8 cellular contexts compared by ENCODE assay signal in the genomic region with DNA sequence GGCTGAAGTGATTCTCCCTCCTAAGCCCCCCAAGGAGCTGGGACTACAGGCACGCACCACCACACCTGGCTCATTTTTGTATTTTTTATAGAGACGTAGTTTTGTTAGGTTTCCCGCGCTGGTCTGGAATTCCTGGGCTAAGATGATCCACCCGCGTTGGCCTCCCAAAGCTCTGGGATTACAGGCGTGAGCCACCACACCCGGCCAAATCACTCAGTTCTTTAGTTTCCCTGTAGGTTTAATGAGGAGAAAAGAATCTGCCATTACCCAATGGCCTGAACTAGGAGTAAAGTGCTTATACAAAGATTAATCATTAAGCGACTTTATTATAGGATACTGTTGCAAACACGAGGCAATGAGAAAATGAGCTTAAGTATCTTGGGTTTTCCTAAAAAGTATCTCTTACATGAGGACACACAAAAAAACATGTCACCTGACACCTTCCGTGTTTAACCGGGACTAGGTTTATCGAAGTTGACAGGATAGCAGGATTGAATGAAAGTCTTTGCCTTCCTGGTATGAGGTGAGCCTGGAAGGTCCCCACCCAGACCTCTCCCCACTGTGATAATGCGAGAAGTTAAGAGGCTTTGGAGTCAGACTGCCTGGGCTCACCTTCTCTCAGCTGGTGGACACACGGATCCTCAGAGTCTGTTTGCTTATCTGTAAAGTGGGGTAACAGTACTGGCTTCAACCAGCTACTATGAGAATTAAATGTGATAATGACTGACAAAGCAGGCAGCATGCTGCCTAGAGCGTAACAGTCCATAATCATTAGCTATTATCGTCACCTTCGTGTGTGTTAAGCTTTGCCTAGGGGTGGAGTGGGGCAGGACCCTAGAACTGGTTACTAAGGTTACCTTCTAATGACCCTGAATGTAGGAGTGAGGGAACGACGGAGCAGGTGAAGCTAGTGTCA.
DNase-seq lines count a peak whose midpoint lies in the region; ATAC-seq, FAIRE-seq and TF ChIP-seq lines count a peak whose summit lies in the region.

No MANE protein-coding gene starts in this region.

- H3K27me3 Mint-ChIP-seq in activated CD8-positive, alpha-beta memory T cell treated with anti-CD3 and anti-CD28 coated beads, Interleukin-2, amount 10 ng/mL, durations not matched to agents 7 days and 5 days = no peaks in the 10 kb centered on the region
- H3K27me3 Mint-ChIP-seq in astrocyte (ENCODE audit: low read depth, unreplicated experiment) = peaks cover 8% of the 10 kb centered on the region

- H3K4me2 ChIP-seq in astrocyte (ENCODE audit: low read length) (peak overlapping the region; percentile 96), neuronal stem cell (ENCODE audit: insufficient read depth, low read length, poor library complexity, severe bottlenecking) (no peak overlapping the region)

- no peak overlapping the region for H2AK5ac ChIP-seq in neuronal stem cell (ENCODE audit: low read depth, low read length)

- H2BK5ac ChIP-seq in neuronal stem cell (ENCODE audit: low read length) = no peak overlapping the region

- no peak overlapping the region for H3K4ac ChIP-seq in neuronal stem cell (ENCODE audit: low read length)

- no peak for ATAC-seq in activated CD8-positive, alpha-beta memory T cell treated with anti-CD3 and anti-CD28 coated beads, Interleukin-2, amount 10 ng/mL, durations not matched to agents 7 days and 5 days
- ATAC-seq in right lobe of liver = no peak
- ATAC-seq in GM18502 (IDR thresholded peaks at IDR 0.05; ENCODE audit: poor library complexity, unreplicated experiment) = no peak

- no peak overlapping the region for H2AFZ ChIP-seq in astrocyte (ENCODE audit: low read depth, low read length)
- no peak overlapping the region for H2AFZ ChIP-seq in neuronal stem cell (ENCODE audit: low read length)

- H3K9ac ChIP-seq in astrocyte (ENCODE audit: low read length) (peak overlapping the region; percentile 100), neuronal stem cell (ENCODE audit: low read depth, low read length, poor library complexity) (no peak overlapping the region)

- peak overlapping the region; percentile 100 for H3K27ac ChIP-seq in astrocyte (ENCODE audit: low read depth, low read length)
- peak overlapping the region; percentile 79 to 99 (median 98) for H3K27ac ChIP-seq in right lobe of liver
- H3K27ac ChIP-seq in thymus (ENCODE audit: low read depth) = no peak overlapping the region
- H3K27ac ChIP-seq in neuronal stem cell (replicated peaks; ENCODE audit: low read length) = no peak overlapping the region

- H3K4me1 Mint-ChIP-seq in activated CD8-positive, alpha-beta memory T cell treated with anti-CD3 and anti-CD28 coated beads, Interleukin-2, amount 10 ng/mL, durations not matched to agents 7 days and 5 days = peaks cover 67% of the 10 kb centered on the region
- peaks cover 8% of the 10 kb centered on the region for H3K4me1 Mint-ChIP-seq in astrocyte (ENCODE audit: low read depth, unreplicated experiment)

- H3K79me2 ChIP-seq in astrocyte (ENCODE audit: insufficient read depth, low read length) = no peaks in the 10 kb centered on the region

- TF ChIP-seq POLR2A in right lobe of liver (IDR thresholded peaks at IDR 0.05) = no peak

- no peak overlapping the region for H3K14ac ChIP-seq in neuronal stem cell (ENCODE audit: low read length)

- H3K4me3 Mint-ChIP-seq in activated CD8-positive, alpha-beta memory T cell treated with anti-CD3 and anti-CD28 coated beads, Interleukin-2, amount 10 ng/mL, durations not matched to agents 7 days and 5 days = peak overlapping the region; percentile 85
- peak overlapping the region; percentile 93 for H3K4me3 Mint-ChIP-seq in astrocyte (ENCODE audit: unreplicated experiment)

- H3K27me3 ChIP-seq in astrocyte (ENCODE audit: insufficient read depth, low read length) (no peaks in the 10 kb centered on the region), right lobe of liver (no peaks in the 10 kb centered on the region), thymus (ENCODE audit: control insufficient read depth, insufficient read depth) (no peaks in the 10 kb centered on the region), neuronal stem cell (ENCODE audit: control insufficient read depth in 3 of 3, insufficient read depth in 3 of 3, low read depth in 1 of 3, low read length in 3 of 3) (peaks cover 0 to 9% (median 4%) of the 10 kb centered on the region in 3 experiments)

- H3K23ac ChIP-seq in neuronal stem cell (ENCODE audit: low read depth, low read length, poor library complexity) = no peak overlapping the region

- H3K27ac Mint-ChIP-seq in activated CD8-positive, alpha-beta memory T cell treated with anti-CD3 and anti-CD28 coated beads, Interleukin-2, amount 10 ng/mL, durations not matched to agents 7 days and 5 days = peak overlapping the region; percentile 97
- peak overlapping the region; percentile 98 for H3K27ac Mint-ChIP-seq in astrocyte (ENCODE audit: unreplicated experiment)

- H4K20me1 ChIP-seq in astrocyte (ENCODE audit: insufficient read depth, low read length) = no peaks in the 10 kb centered on the region

- CTCF ChIA-PET in activated CD8-positive, alpha-beta memory T cell treated with anti-CD3 and anti-CD28 coated beads, Interleukin-2, amount 10 ng/mL, durations not matched to agents 7 days and 5 days (lab: Charles Lee) = interaction anchor here (0.9 to 1.8 kb wide), 4 partner anchors 63 to 147 kb away, joined by 3 to 5 read pairs (median 4); a partner anchor contains a TSS

- no peak overlapping the region for H2BK12ac ChIP-seq in neuronal stem cell (ENCODE audit: low read length)

- H3K4me1 ChIP-seq in astrocyte (ENCODE audit: insufficient read depth, low read length) = peaks cover 11% of the 10 kb centered on the region
- peaks cover 0 to 5% (median 0%) of the 10 kb centered on the region in 4 donors for H3K4me1 ChIP-seq in right lobe of liver
- H3K4me1 ChIP-seq in thymus (ENCODE audit: control insufficient read depth, insufficient read depth, low read length) = peaks cover 18% of the 10 kb centered on the region
- H3K4me1 ChIP-seq in neuronal stem cell (ENCODE audit: control insufficient read depth in 2 of 2, insufficient read depth in 1 of 2, low read depth in 1 of 2, low read length in 2 of 2) = peaks cover 0 to 5% of the 10 kb centered on the region in 2 donors

- no peak for FAIRE-seq in astrocyte (lab: Jason Lieb, UNC)

- H3K9me3 Mint-ChIP-seq in activated CD8-positive, alpha-beta memory T cell treated with anti-CD3 and anti-CD28 coated beads, Interleukin-2, amount 10 ng/mL, durations not matched to agents 7 days and 5 days (ENCODE audit: low read depth) = no peaks in the 10 kb centered on the region
- H3K9me3 Mint-ChIP-seq in astrocyte (ENCODE audit: unreplicated experiment) = peaks cover 3% of the 10 kb centered on the region

- H3K9me3 ChIP-seq in astrocyte (ENCODE audit: insufficient read depth, low read depth, low read length) (no peaks in the 10 kb centered on the region), right lobe of liver (no peaks in the 10 kb centered on the region), thymus (ENCODE audit: control insufficient read depth) (no peaks in the 10 kb centered on the region), neuronal stem cell (replicated peaks in 1 of 2; ENCODE audit: control insufficient read depth in 2 of 2, insufficient read depth in 1 of 2, low read depth in 1 of 2, low read length in 2 of 2) (no peaks in the 10 kb centered on the region)

- no peaks in the 10 kb centered on the region for H3K36me3 ChIP-seq in astrocyte (ENCODE audit: insufficient read depth, low read length)
- no peaks in the 10 kb centered on the region for H3K36me3 ChIP-seq in right lobe of liver
- no peaks in the 10 kb centered on the region for H3K36me3 ChIP-seq in thymus (ENCODE audit: control insufficient read depth, insufficient read depth)
- H3K36me3 ChIP-seq in neuronal stem cell (replicated peaks in 1 of 2; ENCODE audit: control insufficient read depth in 2 of 2, insufficient read depth in 2 of 2, low read length in 2 of 2) = no peaks in the 10 kb centered on the region

- no peak overlapping the region for H2BK120ac ChIP-seq in neuronal stem cell (ENCODE audit: low read depth, low read length)

- peaks cover 19% of the 10 kb centered on the region for H3K36me3 Mint-ChIP-seq in activated CD8-positive, alpha-beta memory T cell treated with anti-CD3 and anti-CD28 coated beads, Interleukin-2, amount 10 ng/mL, durations not matched to agents 7 days and 5 days
- no peaks in the 10 kb centered on the region for H3K36me3 Mint-ChIP-seq in astrocyte (ENCODE audit: low read depth, unreplicated experiment)

- no peak overlapping the region for H4K91ac ChIP-seq in neuronal stem cell (ENCODE audit: low read depth, low read length, poor library complexity)

- H3K18ac ChIP-seq in neuronal stem cell (ENCODE audit: low read length) = no peak overlapping the region

- no peak for DNase-seq in activated CD8-positive, alpha-beta memory T cell treated with anti-CD3 and anti-CD28 coated beads, Interleukin-2, amount 10 ng/mL, durations not matched to agents 7 days and 5 days
- no peak for DNase-seq in activated CD8-positive, alpha-beta memory T cell treated with anti-CD3 and anti-CD28 coated beads for 24 hours
- DNase-seq in astrocyte (ENCODE audit: low read depth) = no peak
- no peak for DNase-seq in right lobe of liver
- DNase-seq in cerebellum (ENCODE audit: low spot score) = no peak
- no peak for DNase-seq in neuronal stem cell (ENCODE audit: low spot score)

- 79% methylated on average over 16 of the region's 20 CpGs for WGBS in right lobe of liver (ENCODE audit: insufficient coverage, low coverage, low lambda C conversion rate, missing lambda C conversion rate)
- 90% methylated on average over 20 of the region's 20 CpGs for WGBS in thymus
- WGBS in neuronal stem cell (ENCODE audit: extremely low coverage in 2 of 2, insufficient read length in 2 of 2, insufficient replicate concordance in 1 of 2), 2 donors = no CpG with 5 or more reads among the region's 20 CpGs

- TF ChIP-seq CTCF in astrocyte (IDR thresholded peaks at IDR 0.05; ENCODE audit: insufficient read depth, low read depth, low read length) = no peak
- no peak for TF ChIP-seq CTCF in right lobe of liver (IDR thresholded peaks at IDR 0.05)

- H3K4me3 ChIP-seq in astrocyte (ENCODE audit: insufficient read depth, low read depth, low read length) = peak overlapping the region; percentile 72
- peak overlapping the region in 2 of 3 donors; percentile 59 to 63 for H3K4me3 ChIP-seq in right lobe of liver
- peak overlapping the region; percentile 65 for H3K4me3 ChIP-seq in thymus (ENCODE audit: low read length)
- H3K4me3 ChIP-seq in neuronal stem cell (ENCODE audit: low read length in 2 of 2) = peak overlapping the region in 1 of 2 donors; percentile 80

- no peak overlapping the region for H4K8ac ChIP-seq in neuronal stem cell (ENCODE audit: low read depth, low read length)

- H3K79me1 ChIP-seq in neuronal stem cell (ENCODE audit: low read depth, low read length) = peaks cover 7% of the 10 kb centered on the region

- H2BK15ac ChIP-seq in neuronal stem cell (ENCODE audit: low read length) = no peak overlapping the region

- intact Hi-C loops in right lobe of liver (cut with DNase I) = no loop called here

Comparison
In these comparisons a context has a peak if more than half of its experiments do, and no peak if none do; other contexts are left out.
1. H3K27ac ChIP-seq: peak in astrocyte (single experiment) and right lobe of liver (3 of 3); none in thymus (single experiment) and neuronal stem cell (single experiment).